1 cellular context compared by ENCODE assay signal in genomic region chr10:110815354-110816004, GRCh38.
TF ChIP-seq lines count a peak whose summit lies in the region.

No MANE protein-coding gene starts in this region.

TF ChIP-seq in GM12878, 131 proteins besides CTCF, POLR2A, EP300 and RAD21 (continued from another document):
- TF ChIP-seq RCOR1 (conservative IDR thresholded peaks at IDR 0.05; ENCODE audit: low read depth, low read length) (no peak), HDGF (IDR thresholded peaks at IDR 0.05) (no peak), RB1 (IDR thresholded peaks at IDR 0.05; ENCODE audit: borderline replicate concordance) (no peak), SRF (IDR thresholded peaks at IDR 0.05; ENCODE audit: low read depth in 2 of 2, low read length in 2 of 2) (no peak)
